8 cellular contexts compared by ENCODE assay signal in genomic region chr2:238115709-238116108, GRCh38. TPM values are rescaled to one million over a fixed set of nuclear protein-coding genes. Genes with fewer than 3 reads are reported as not detected.
"Had no signal": no experiment of that assay in that cellular context is flagged by ENCODE, and none has a peak within 500 bp of the region (broad histone marks: within the 10 kb centered on the region; RNA-seq: fewer than 3 reads in every experiment).

No MANE protein-coding gene starts in this region.

RNA-seq across cellular contexts. Expression of gene ESPNL, which starts 15.6 kb away (rescaled TPM):
- total RNA-seq: left ventricle myocardium inferior, lung microvascular endothelial cell, sciatic nerve had no signal
- polyA plus RNA-seq: immature natural killer cell; naive thymus-derived CD4-positive, alpha-beta T cell had no signal

RNA-seq across cellular contexts. Expression of gene KLHL30, which starts 22.8 kb away (rescaled TPM):
- total RNA-seq: lung microvascular endothelial cell; naive thymus-derived CD4-positive, alpha-beta T cell had no signal
- polyA plus RNA-seq: immature natural killer cell; naive thymus-derived CD4-positive, alpha-beta T cell had no signal

RNA-seq across cellular contexts. Expression of gene ERFE, which starts 43.1 kb away (rescaled TPM):
- total RNA-seq: lower leg skin, lung microvascular endothelial cell, suprapubic skin, upper lobe of right lung had no signal
- polyA plus RNA-seq: naive thymus-derived CD4-positive, alpha-beta T cell had no signal
